ENCODE assay signal across 8 cellular contexts in genomic region chr1:46747683-46748288, GRCh38. TPM values are rescaled to one million over a fixed set of nuclear protein-coding genes. Genes with fewer than 3 reads are reported as not detected.
DNase-seq lines count a peak whose midpoint lies in the region; FAIRE-seq and TF ChIP-seq lines count a peak whose summit lies in the region.

No MANE protein-coding gene starts in this region.

- FAIRE-seq in HTR-8/SVneo (lab: Jason Lieb, UNC), result no peak

- no peak overlapping the region for H2AFZ ChIP-seq in OCI-LY7 (ENCODE audit: low read length)

- intact Hi-C loops in Caco-2 (cut with micrococcal nuclease; ENCODE audit: unreplicated experiment) (loop anchor here (1.0 to 5.0 kb wide), 2 partner anchors 120 to 244 kb away; no protein-coding TSS in a partner anchor), OCI-LY7 (cut with micrococcal nuclease; ENCODE audit: unreplicated experiment) (no loop called here)

- H3K4me2 ChIP-seq in OCI-LY7 (ENCODE audit: low read length), result no peak overlapping the region

- H3K9ac ChIP-seq in endodermal cell (ENCODE audit: extremely low read depth, low read length, poor library complexity, severe bottlenecking), result no peak overlapping the region

- H3K36me3 ChIP-seq in Caco-2 (ENCODE audit: control insufficient read depth, insufficient read depth, low read length), result no peaks in the 10 kb centered on the region
- H3K36me3 ChIP-seq in OCI-LY7 (ENCODE audit: insufficient read depth, low read length), result no peaks in the 10 kb centered on the region
- no peaks in the 10 kb centered on the region for H3K36me3 ChIP-seq in endodermal cell (ENCODE audit: control insufficient read depth, insufficient read depth, low read length)

- DNase-seq in Caco-2 (peak; percentile 61 to 66), HTR-8/SVneo (ENCODE audit: insufficient read length, low spot score) (peak; percentile 49), OCI-LY7 (ENCODE audit: low spot score) (peak; percentile 6), endodermal cell (peak; percentile 90), midbrain (lab: John Stamatoyannopoulos, UW) (peak; percentile 12), GM20000 (ENCODE audit: low spot score) (no peak), immature natural killer cell (no peak)
- DNase-seq in stimulated activated CD8-positive, alpha-beta memory T cell treated with anti-CD3 and anti-CD28 coated beads, Interleukin-4, amount 100 ng/mL, for 48 hours, result no peak

- H3K4me3 ChIP-seq in Caco-2 (ENCODE audit: low read depth, low read length) (no peak overlapping the region), OCI-LY7 (ENCODE audit: low read depth, low read length, poor library complexity, severe bottlenecking) (no peak overlapping the region), endodermal cell (ENCODE audit: low read length) (no peak overlapping the region)

- no TSS peak for BruUV-seq in Caco-2 (replicated peaks; lab: Mats Ljungman, UMichigan)
- no TSS peak for BruUV-seq in OCI-LY7 (replicated peaks; lab: Mats Ljungman, UMichigan)

- H3K4me3 Mint-ChIP-seq in Caco-2 (ENCODE audit: unreplicated experiment) (no peak overlapping the region), endodermal cell (no peak overlapping the region), immature natural killer cell (no peak overlapping the region)

- 35 to 39% methylated on average over 4 to 5 of the region's 5 CpGs for WGBS in endodermal cell (ENCODE audit: insufficient coverage in 1 of 2, insufficient read length in 1 of 2), 2 experiments

- H3K9me3 Mint-ChIP-seq in Caco-2 (ENCODE audit: unreplicated experiment), result no peaks in the 10 kb centered on the region
- H3K9me3 Mint-ChIP-seq in endodermal cell, result no peaks in the 10 kb centered on the region
- H3K9me3 Mint-ChIP-seq in immature natural killer cell, result no peaks in the 10 kb centered on the region

- no peaks in the 10 kb centered on the region for H3K9me3 ChIP-seq in Caco-2
- H3K9me3 ChIP-seq in OCI-LY7 (ENCODE audit: low read length), result no peaks in the 10 kb centered on the region
- no peaks in the 10 kb centered on the region for H3K9me3 ChIP-seq in endodermal cell (ENCODE audit: control insufficient read depth, low read length)

- POLR2A ChIA-PET in Caco-2 (lab: Charles Lee), result no interaction called here
- POLR2A ChIA-PET in OCI-LY7 (lab: Charles Lee), result no interaction called here

- H3K36me3 Mint-ChIP-seq in Caco-2 (ENCODE audit: insufficient read depth, unreplicated experiment), result no peaks in the 10 kb centered on the region
- H3K36me3 Mint-ChIP-seq in endodermal cell (ENCODE audit: low read depth), result no peaks in the 10 kb centered on the region
- no peaks in the 10 kb centered on the region for H3K36me3 Mint-ChIP-seq in immature natural killer cell

- no peaks in the 10 kb centered on the region for H3K4me1 ChIP-seq in Caco-2
- no peaks in the 10 kb centered on the region for H3K4me1 ChIP-seq in OCI-LY7 (ENCODE audit: insufficient read depth, low read length, poor library complexity, severe bottlenecking)
- no peaks in the 10 kb centered on the region for H3K4me1 ChIP-seq in endodermal cell (ENCODE audit: control insufficient read depth, insufficient read depth, low read length)

- H3K27ac ChIP-seq in OCI-LY7 (ENCODE audit: low read depth, low read length, poor library complexity, severe bottlenecking), result no peak overlapping the region
- no peak overlapping the region for H3K27ac ChIP-seq in endodermal cell (ENCODE audit: low read depth, low read length)

- H3K4me1 Mint-ChIP-seq in Caco-2 (ENCODE audit: low read depth, unreplicated experiment), result peaks cover 6% of the 10 kb centered on the region
- H3K4me1 Mint-ChIP-seq in endodermal cell, result peaks cover 12% of the 10 kb centered on the region
- no peaks in the 10 kb centered on the region for H3K4me1 Mint-ChIP-seq in immature natural killer cell

- H3K27me3 ChIP-seq in Caco-2 (replicated peaks; ENCODE audit: control insufficient read depth, insufficient read depth, low read length), result no peaks in the 10 kb centered on the region
- peaks cover 15% of the 10 kb centered on the region for H3K27me3 ChIP-seq in endodermal cell (ENCODE audit: control insufficient read depth, insufficient read depth, low read length, poor library complexity, severe bottlenecking)

- H3K27ac Mint-ChIP-seq in Caco-2 (ENCODE audit: unreplicated experiment), result no peak overlapping the region
- no peak overlapping the region for H3K27ac Mint-ChIP-seq in endodermal cell
- H3K27ac Mint-ChIP-seq in immature natural killer cell, result no peak overlapping the region

- H3K9me2 ChIP-seq in OCI-LY7 (ENCODE audit: insufficient read depth, low read length), result no peaks in the 10 kb centered on the region

- CTCF ChIA-PET in Caco-2 (lab: Charles Lee), result interaction anchor here (1.0 to 1.5 kb wide), 3 partner anchors 10 to 344 kb away, joined by 4 read pairs; no protein-coding TSS in a partner anchor
- CTCF ChIA-PET in OCI-LY7 (lab: Charles Lee; ENCODE audit: unreplicated experiment), result no interaction called here

- H4K20me1 ChIP-seq in OCI-LY7 (ENCODE audit: insufficient read depth, low read length), result no peaks in the 10 kb centered on the region

- H3K27me3 Mint-ChIP-seq in Caco-2 (ENCODE audit: insufficient read depth, unreplicated experiment), result peaks cover 6% of the 10 kb centered on the region
- H3K27me3 Mint-ChIP-seq in endodermal cell (ENCODE audit: insufficient read depth), result peaks cover 35% of the 10 kb centered on the region
- peaks cover 5 to 25% (median 6%) of the 10 kb centered on the region in 3 donors for H3K27me3 Mint-ChIP-seq in immature natural killer cell (ENCODE audit: low read depth in 3 of 3)

- no peaks in the 10 kb centered on the region for H3K79me2 ChIP-seq in OCI-LY7 (ENCODE audit: insufficient read depth, low read depth, low read length)

- TF ChIP-seq CTCF in Caco-2 (IDR thresholded peaks at IDR 0.05; ENCODE audit: insufficient read depth in 1 of 2, low read depth in 1 of 2, low read length in 1 of 2, severe bottlenecking in 1 of 2, unreplicated experiment in 1 of 2) (peak; percentile 44 to 80), OCI-LY7 (conservative IDR thresholded peaks at IDR 0.05; ENCODE audit: low read length) (peak; percentile 50), endodermal cell (conservative IDR thresholded peaks at IDR 0.05) (peak; percentile 91), GM20000 (IDR thresholded peaks at IDR 0.05; ENCODE audit: extremely low read depth, missing control alignments) (no peak)

RNA-seq across cellular contexts. Expression of gene EFCAB14, which starts 28.9 kb away (rescaled TPM):
- total RNA-seq in Caco-2 (2022), result 60.3 and 61.6 TPM in 2 replicates
- 24.8 and 29.9 TPM in 2 replicates for total RNA-seq in OCI-LY7 (2014; rRNA removed; shearing (Covaris generic))
- 38.3 and 38.8 TPM in 2 replicates for total RNA-seq in OCI-LY7 (2022)
- 10 to 100 TPM; 82.7 to 83.4 TPM for total RNA-seq in endodermal cell
- polyA plus RNA-seq in endodermal cell (2013, experiment 1 of 2), result 40.8 TPM
- 37.3 TPM for polyA plus RNA-seq in endodermal cell (2013, experiment 2 of 2)
- 100 to 1,000 TPM in 1 of 3 donors, 10 to 100 TPM in 2; 85.8 to 145 (median 98.8) TPM for polyA plus RNA-seq in immature natural killer cell

RNA-seq across cellular contexts. Expression of gene CYP4B1, which starts 51.1 kb away (rescaled TPM):
- total RNA-seq in Caco-2 (2022) (not detected in 2 replicates), OCI-LY7 (2022) (not detected in 2 replicates), endodermal cell (1 to 10 TPM in 1 of 2 donors, under 1 TPM in 1; 0.92 to 2.0 TPM)
- total RNA-seq in OCI-LY7 (2014; rRNA removed; shearing (Covaris generic)), result not detected in 2 replicates
- polyA plus RNA-seq in endodermal cell (2013, experiment 1 of 2), result 0.36 TPM
- not detected for polyA plus RNA-seq in endodermal cell (2013, experiment 2 of 2)
- not detected for polyA plus RNA-seq in immature natural killer cell

Comparison
In these comparisons a context has a peak if more than half of its experiments do, and no peak if none do; other contexts are left out.
1. DNase-seq: peak in Caco-2 (2 of 2), HTR-8/SVneo (single experiment), OCI-LY7 (single experiment), endodermal cell (single experiment) and midbrain (single experiment); none in GM20000 (single experiment), stimulated activated CD8-positive, alpha-beta memory T cell treated with anti-CD3 and anti-CD28 coated beads, Interleukin-4, amount 100 ng/mL, for 48 hours (single experiment) and immature natural killer cell (0 of 3).